In the genomic region with DNA sequence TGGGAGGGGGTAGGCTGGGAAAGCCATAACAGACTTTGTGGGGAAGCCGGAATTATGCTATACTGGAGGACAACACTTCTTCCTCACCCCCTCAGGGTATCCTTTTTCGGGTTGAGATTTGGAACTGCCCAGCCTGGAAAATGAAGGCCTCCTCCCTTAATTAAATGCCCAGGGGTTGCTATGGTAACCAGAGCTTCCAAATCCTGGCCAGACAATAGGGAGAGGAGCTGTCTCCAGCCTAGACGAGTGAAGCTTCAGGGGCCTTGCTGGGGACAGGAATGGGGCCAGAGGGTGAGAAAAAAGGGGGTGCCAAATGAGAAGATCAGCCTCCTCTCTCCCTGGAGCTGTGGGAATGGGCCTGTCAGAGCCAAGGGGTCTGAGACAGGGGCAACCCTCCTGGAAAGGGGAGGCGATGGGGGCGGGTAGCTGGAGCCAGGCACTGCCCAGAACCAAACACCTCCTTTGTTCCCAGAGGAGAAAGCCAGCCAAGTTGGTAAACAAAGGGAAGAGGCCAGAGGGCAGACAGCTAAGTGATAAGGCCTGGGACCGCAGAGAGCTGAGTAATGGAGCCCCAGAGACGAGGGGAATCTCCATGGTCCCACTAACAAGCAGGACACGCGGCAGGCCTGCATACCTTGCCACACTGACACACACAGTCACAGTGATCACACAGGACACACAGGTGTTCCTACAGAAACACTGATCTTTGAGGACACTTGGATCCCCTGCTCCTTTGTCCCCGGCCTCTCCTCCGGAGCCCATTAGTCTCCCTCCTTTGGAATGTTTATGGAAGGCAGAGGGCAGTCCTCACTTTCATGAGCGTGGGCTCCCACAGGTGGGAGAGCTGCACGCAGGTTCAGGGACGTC, we compare ENCODE assay signal across 12 cellular contexts. TPM values are rescaled to one million over a fixed set of nuclear protein-coding genes. Genes with fewer than 3 reads are reported as not detected.
DNase-seq lines count a peak whose midpoint lies in the region; ATAC-seq, FAIRE-seq and TF ChIP-seq lines count a peak whose summit lies in the region.
"Had no signal": no experiment of that assay in that cellular context is flagged by ENCODE, and none has a peak within 500 bp of the region (broad histone marks: within the 10 kb centered on the region; RNA-seq: fewer than 3 reads in every experiment).

No MANE protein-coding gene starts in this region.

- H3K4me1 ChIP-seq in cardiac muscle cell (ENCODE audit: low read depth): peaks cover 17% of the 10 kb centered on the region
- peaks cover 22% of the 10 kb centered on the region for H3K4me1 ChIP-seq in body of pancreas
- peaks cover 0 to 51% (median 22%) of the 10 kb centered on the region in 4 donors for H3K4me1 ChIP-seq in right lobe of liver
- peaks cover 19 to 27% of the 10 kb centered on the region in 2 donors for H3K4me1 ChIP-seq in thyroid gland

- no peaks in the 10 kb centered on the region for H3K9me3 Mint-ChIP-seq in activated naive CD4-positive, alpha-beta T cell treated with anti-CD3 and anti-CD28 coated beads for 36 hours
- H3K9me3 Mint-ChIP-seq: stimulated activated naive B cell treated with anti-CD40 and anti-IgM and Interleukin-4, amounts not matched to agents 10 μg/mL and 1 μg/mL and 100 μg/mL, for 72 hours had no signal

- intact Hi-C loops in Right ventricle myocardium inferior (cut with DNase I) (no loop called here), body of pancreas (cut with DNase I) (no loop called here), right lobe of liver (cut with DNase I) (no loop called here), thyroid gland (cut with DNase I) (no loop called here)
- intact Hi-C loops in activated naive CD4-positive, alpha-beta T cell treated with anti-CD3 and anti-CD28 coated beads for 36 hours (cut with micrococcal nuclease): no loop called here

- TF ChIP-seq POLR2A in body of pancreas (IDR thresholded peaks at IDR 0.05): no peak
- no peak for TF ChIP-seq POLR2A in right lobe of liver (IDR thresholded peaks at IDR 0.05)
- TF ChIP-seq POLR2A in thyroid gland (IDR thresholded peaks at IDR 0.05): no peak

- H3K27ac ChIP-seq in cardiac muscle cell: peak overlapping the region; percentile 72
- H3K27ac ChIP-seq in body of pancreas: peak overlapping the region in 3 of 4 donors; percentile 20 to 53 (median 50)
- peak overlapping the region; percentile 68 to 80 (median 80) for H3K27ac ChIP-seq in right lobe of liver
- H3K27ac ChIP-seq in thyroid gland: peak overlapping the region in 2 of 3 donors; percentile 72 to 94

- WGBS in body of pancreas, 2 donors: 42 to 61% methylated on average over 9 to 14 of the region's 14 CpGs
- WGBS in right lobe of liver (ENCODE audit: insufficient coverage, low coverage, low lambda C conversion rate, missing lambda C conversion rate): 44% methylated on average over 10 of the region's 14 CpGs
- WGBS in thyroid gland, 2 donors: 76 to 80% methylated on average over 14 of the region's 14 CpGs

- H3K4me1 Mint-ChIP-seq in activated naive CD4-positive, alpha-beta T cell treated with anti-CD3 and anti-CD28 coated beads for 36 hours (ENCODE audit: low read depth): peaks cover 4% of the 10 kb centered on the region

- no peak for FAIRE-seq in RCC 7860 (lab: Jason Lieb, UNC)
- FAIRE-seq: GM19239 had no signal

- ATAC-seq in Right ventricle myocardium inferior (no peak), body of pancreas (peak; percentile 71), right lobe of liver (peak; percentile 85 to 95 (median 90))
- ATAC-seq: stimulated activated naive B cell treated with anti-CD40 and anti-IgM and Interleukin-4, amounts not matched to agents 10 μg/mL and 1 μg/mL and 100 μg/mL, for 72 hours had no signal

- H3K4me3 ChIP-seq in cardiac muscle cell (no peak overlapping the region), body of pancreas (no peak overlapping the region), right lobe of liver (no peak overlapping the region), thyroid gland (replicated peaks in 1 of 3) (no peak overlapping the region)

- H3K36me3 Mint-ChIP-seq in activated naive CD4-positive, alpha-beta T cell treated with anti-CD3 and anti-CD28 coated beads for 36 hours (ENCODE audit: low read depth): no peaks in the 10 kb centered on the region
- H3K36me3 Mint-ChIP-seq: stimulated activated naive B cell treated with anti-CD40 and anti-IgM and Interleukin-4, amounts not matched to agents 10 μg/mL and 1 μg/mL and 100 μg/mL, for 72 hours had no signal

- H3K36me3 ChIP-seq in cardiac muscle cell (no peaks in the 10 kb centered on the region), body of pancreas (replicated peaks in 1 of 2; ENCODE audit: insufficient read depth in 1 of 2, low read depth in 2 of 2) (no peaks in the 10 kb centered on the region), right lobe of liver (no peaks in the 10 kb centered on the region), thyroid gland (no peaks in the 10 kb centered on the region)

- no peak overlapping the region for H3K27ac Mint-ChIP-seq in activated naive CD4-positive, alpha-beta T cell treated with anti-CD3 and anti-CD28 coated beads for 36 hours
- H3K27ac Mint-ChIP-seq: stimulated activated naive B cell treated with anti-CD40 and anti-IgM and Interleukin-4, amounts not matched to agents 10 μg/mL and 1 μg/mL and 100 μg/mL, for 72 hours had no signal

- no peaks in the 10 kb centered on the region for H3K9me3 ChIP-seq in cardiac muscle cell (ENCODE audit: low read depth)
- H3K9me3 ChIP-seq in body of pancreas: no peaks in the 10 kb centered on the region
- no peaks in the 10 kb centered on the region for H3K9me3 ChIP-seq in right lobe of liver
- H3K9me3 ChIP-seq in thyroid gland: no peaks in the 10 kb centered on the region

- H3K4me3 Mint-ChIP-seq in activated naive CD4-positive, alpha-beta T cell treated with anti-CD3 and anti-CD28 coated beads for 36 hours: no peak overlapping the region
- H3K4me3 Mint-ChIP-seq: stimulated activated naive B cell treated with anti-CD40 and anti-IgM and Interleukin-4, amounts not matched to agents 10 μg/mL and 1 μg/mL and 100 μg/mL, for 72 hours had no signal

- CTCF ChIA-PET in activated naive CD4-positive, alpha-beta T cell treated with anti-CD3 and anti-CD28 coated beads for 36 hours (lab: Charles Lee): interaction anchor here (0.6 to 3.4 kb wide), 7 partner anchors 7 to 357 kb away, joined by 3 to 17 read pairs (median 3); no protein-coding TSS in a partner anchor

- DNase-seq in cardiac muscle cell (ENCODE audit: low read depth in 1 of 2, low spot score in 1 of 2) (peak in 1 of 2 donors; percentile 54), Right ventricle myocardium inferior (ENCODE audit: missing footprints) (no peak), body of pancreas (peak; percentile 34 to 56 (median 50)), right lobe of liver (peak; percentile 60 to 81 (median 67)), thyroid gland (no peak), RCC 7860 (ENCODE audit: low spot score) (no peak)
- DNase-seq in activated naive CD4-positive, alpha-beta T cell treated with anti-CD3 and anti-CD28 coated beads for 36 hours: no peak
- DNase-seq in activated CD4-positive, CD25-positive, alpha-beta regulatory T cell treated with anti-CD3 and anti-CD28 coated beads, Interleukin-2, amount 50 U/mL, for 72 hours: no peak
- DNase-seq: activated CD4-positive, alpha-beta T cell treated with anti-CD3 and anti-CD28 coated beads for 4 hours; stimulated activated naive B cell treated with anti-CD40 and anti-IgM and Interleukin-4, amounts not matched to agents 10 μg/mL and 1 μg/mL and 100 μg/mL, for 72 hours had no signal

- TF ChIP-seq CTCF in cardiac muscle cell (IDR thresholded peaks at IDR 0.05; ENCODE audit: low read depth, low read length): no peak
- TF ChIP-seq CTCF in body of pancreas (IDR thresholded peaks at IDR 0.05): no peak
- no peak for TF ChIP-seq CTCF in right lobe of liver (IDR thresholded peaks at IDR 0.05)
- no peak for TF ChIP-seq CTCF in thyroid gland (IDR thresholded peaks at IDR 0.05)

- peaks cover 18% of the 10 kb centered on the region for H3K27me3 Mint-ChIP-seq in activated naive CD4-positive, alpha-beta T cell treated with anti-CD3 and anti-CD28 coated beads for 36 hours (ENCODE audit: low read depth)

- H3K27me3 ChIP-seq in cardiac muscle cell: no peaks in the 10 kb centered on the region
- H3K27me3 ChIP-seq in body of pancreas: no peaks in the 10 kb centered on the region
- no peaks in the 10 kb centered on the region for H3K27me3 ChIP-seq in right lobe of liver
- H3K27me3 ChIP-seq in thyroid gland: no peaks in the 10 kb centered on the region

RNA-seq across cellular contexts. Expression of a gene that starts 17.9 kb away (rescaled TPM):
- total RNA-seq in cardiac muscle cell: 2.1 and 2.9 TPM in 2 replicates
- 3.5 and 7.2 TPM in 2 replicates for polyA plus RNA-seq in cardiac muscle cell
- total RNA-seq in Right ventricle myocardium inferior: 0.41 TPM
- total RNA-seq in body of pancreas: 1 to 10 TPM in 1 of 2 donors, not detected in 1; 1.6 TPM
- total RNA-seq in right lobe of liver: 10 to 100 TPM in 5 of 6 experiments, 1 to 10 TPM in 1; 6.4 to 72.8 (median 17.2) TPM
- 1 to 10 TPM in 3 of 4 donors, under 1 TPM in 1; 0.68 to 3.0 (median 1.6) TPM for total RNA-seq in thyroid gland
- 1 to 10 TPM; 6.8 to 7.4 TPM for total RNA-seq in activated naive CD4-positive, alpha-beta T cell treated with anti-CD3 and anti-CD28 coated beads for 36 hours
- total RNA-seq: LHCN-M2 had no signal

RNA-seq across cellular contexts. Expression of a gene that starts 31.6 kb away (rescaled TPM):
- total RNA-seq in cardiac muscle cell (66.3 and 89.5 TPM in 2 replicates), Right ventricle myocardium inferior (37.2 TPM), body of pancreas (10 to 100 TPM; 37.4 to 50.8 TPM), right lobe of liver (10 to 100 TPM; 24.4 to 39.6 (median 31.8) TPM), thyroid gland (10 to 100 TPM; 59.4 to 88.2 (median 70.9) TPM)
- 35.3 and 49.0 TPM in 2 replicates for polyA plus RNA-seq in cardiac muscle cell
- total RNA-seq in activated naive CD4-positive, alpha-beta T cell treated with anti-CD3 and anti-CD28 coated beads for 36 hours: 100 to 1,000 TPM; 115 to 125 TPM

RNA-seq across cellular contexts. Expression of a gene that starts 41.8 kb away (rescaled TPM):
- 8.9 and 9.4 TPM in 2 replicates for total RNA-seq in cardiac muscle cell
- polyA plus RNA-seq in cardiac muscle cell: 3.4 and 11.9 TPM in 2 replicates
- total RNA-seq in Right ventricle myocardium inferior: 3.7 TPM
- total RNA-seq in body of pancreas: 10 to 100 TPM; 31.1 to 98.6 TPM
- total RNA-seq in right lobe of liver: 10 to 100 TPM; 34.9 to 59.5 (median 52.5) TPM
- 10 to 100 TPM in 3 of 4 donors, 1 to 10 TPM in 1; 9.0 to 20.1 (median 16.5) TPM for total RNA-seq in thyroid gland
- total RNA-seq in activated naive CD4-positive, alpha-beta T cell treated with anti-CD3 and anti-CD28 coated beads for 36 hours: 10 to 100 TPM; 49.6 to 59.8 TPM

Comparison
In these comparisons a context has a peak if more than half of its experiments do, and no peak if none do; other contexts are left out.
1. DNase-seq: peak in body of pancreas (4 of 4) and right lobe of liver (3 of 3); none in Right ventricle myocardium inferior (single experiment), thyroid gland (0 of 2), RCC 7860 (single experiment), activated naive CD4-positive, alpha-beta T cell treated with anti-CD3 and anti-CD28 coated beads for 36 hours (single experiment) and activated CD4-positive, CD25-positive, alpha-beta regulatory T cell treated with anti-CD3 and anti-CD28 coated beads, Interleukin-2, amount 50 U/mL, for 72 hours (single experiment).
2. Peak in every context shown above with its lines, with median percentiles within 50 percentile points of each other: H3K27ac ChIP-seq.